Comparison of ENCODE assay signal across 23 cellular contexts in the genomic region with DNA sequence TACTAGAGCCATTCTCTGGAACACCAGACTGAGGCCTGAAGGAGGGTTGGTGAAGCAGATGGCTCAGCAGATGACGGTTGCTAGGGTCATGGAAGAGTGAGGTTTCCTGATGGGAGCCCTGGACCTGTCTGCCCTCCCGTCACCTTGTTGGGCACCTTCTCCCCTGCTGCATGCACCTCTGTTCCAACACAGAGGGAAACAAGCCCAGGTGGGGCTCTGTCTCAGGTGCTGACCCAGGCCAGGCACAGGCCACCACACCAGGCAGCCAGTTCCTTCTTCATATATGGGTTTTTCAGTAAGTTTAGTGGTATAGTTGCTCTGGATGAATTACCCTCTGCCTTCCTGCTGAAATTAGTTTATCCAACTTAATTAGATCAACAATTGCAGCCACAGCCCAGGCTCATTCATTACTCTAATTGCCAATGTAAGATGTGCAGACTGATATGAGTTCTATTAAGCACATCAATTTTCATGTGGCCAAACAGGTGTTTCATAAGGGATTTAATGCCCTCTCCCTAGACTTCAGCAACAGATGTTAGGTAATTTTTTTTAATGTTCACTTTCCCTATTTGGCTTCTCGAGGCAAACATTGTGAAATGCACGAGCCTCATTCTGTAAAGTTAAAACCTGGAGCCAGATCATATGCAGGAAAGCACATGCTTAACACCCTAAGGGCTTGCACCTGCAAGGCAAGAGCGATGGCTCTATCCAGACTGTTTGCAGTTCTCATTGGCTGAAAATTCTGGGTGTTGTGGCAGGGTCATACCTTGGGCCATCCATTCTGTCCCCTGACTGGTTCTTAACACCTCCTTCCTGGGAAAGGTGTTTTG.
DNase-seq lines count a peak whose midpoint lies in the region; ATAC-seq and TF ChIP-seq lines count a peak whose summit lies in the region.
"Had no signal": no experiment of that assay in that cellular context is flagged by ENCODE, and none has a peak within 500 bp of the region (broad histone marks: within the 10 kb centered on the region; RNA-seq: fewer than 3 reads in every experiment).

No MANE protein-coding gene starts in this region.

- H3K4me1 Mint-ChIP-seq in nephron, result peaks cover 80% of the 10 kb centered on the region
- no peaks in the 10 kb centered on the region for H3K4me1 Mint-ChIP-seq in effector memory CD8-positive, alpha-beta T cell (ENCODE audit: low read depth in 2 of 2)
- H3K4me1 Mint-ChIP-seq: CD4-positive, alpha-beta memory T cell; naive B cell had no signal

- DNase-seq in NCI-H1092 treated with DMSO at 0.1 percent for 48 hours (lab: John Stamatoyannopoulos, UW) (peak; percentile 18), NCI-H1092 (lab: John Stamatoyannopoulos, UW) (no peak), NCI-H2171 (lab: John Stamatoyannopoulos, UW) (peak; percentile 22), SK-N-DZ (ENCODE audit: low spot score) (peak; percentile 74), OCI-M1 (lab: John Stamatoyannopoulos, UW) (no peak)
- no peak for DNase-seq in effector memory CD8-positive, alpha-beta T cell
- DNase-seq: 8988T; activated CD4-positive, CD25-positive, alpha-beta regulatory T cell treated with anti-CD3 and anti-CD28 coated beads, Interleukin-2, amount 50 U/mL, for 72 hours; activated CD8-positive, alpha-beta memory T cell treated with anti-CD3 and anti-CD28 coated beads for 24 hours; activated gamma-delta T cell treated with Interleukin-2 at 50 U/mL for 16 hours; activated T-cell treated with anti-CD3 and anti-CD28 coated beads, Interleukin-2, amount 50 U/mL, for 1 hour; CD4-positive, alpha-beta memory T cell; DMS153; heart right ventricle; left cardiac atrium; naive B cell; NCI-H2029; nucleus accumbens; Right ventricle myocardium superior; stimulated activated CD8-positive, alpha-beta memory T cell treated with anti-CD3 and anti-CD28 coated beads, Interleukin-4, amount 100 ng/mL, for 48 hours; transverse colon had no signal

- no peak for ATAC-seq in effector memory CD8-positive, alpha-beta T cell (replicated peaks)
- no peak for ATAC-seq in GM21723 (IDR thresholded peaks at IDR 0.05; ENCODE audit: unreplicated experiment)
- ATAC-seq: heart right ventricle, left cardiac atrium had no signal

- no peaks in the 10 kb centered on the region for H3K9me3 Mint-ChIP-seq in nephron
- H3K9me3 Mint-ChIP-seq in effector memory CD8-positive, alpha-beta T cell, result no peaks in the 10 kb centered on the region
- H3K9me3 Mint-ChIP-seq: CD4-positive, alpha-beta memory T cell; naive B cell had no signal

- no peak overlapping the region for H3K4me3 Mint-ChIP-seq in nephron
- no peak overlapping the region for H3K4me3 Mint-ChIP-seq in effector memory CD8-positive, alpha-beta T cell
- H3K4me3 Mint-ChIP-seq: CD4-positive, alpha-beta memory T cell; naive B cell had no signal

- no peak for TF ChIP-seq CTCF in nephron (IDR thresholded peaks at IDR 0.05; ENCODE audit: unreplicated experiment in 3 of 3)

- H3K27ac Mint-ChIP-seq in nephron, result peak overlapping the region; percentile 41 to 97 (median 94)
- no peak overlapping the region for H3K27ac Mint-ChIP-seq in effector memory CD8-positive, alpha-beta T cell
- H3K27ac Mint-ChIP-seq: CD4-positive, alpha-beta memory T cell; naive B cell had no signal

- H3K27me3 Mint-ChIP-seq in nephron (ENCODE audit: low read depth), result peaks cover 8% of the 10 kb centered on the region
- H3K27me3 Mint-ChIP-seq in effector memory CD8-positive, alpha-beta T cell, result peaks cover 44 to 67% of the 10 kb centered on the region in 2 donors

- no peaks in the 10 kb centered on the region for H3K36me3 Mint-ChIP-seq in nephron (ENCODE audit: low read depth)
- no peaks in the 10 kb centered on the region for H3K36me3 Mint-ChIP-seq in effector memory CD8-positive, alpha-beta T cell (ENCODE audit: insufficient read depth)
- H3K36me3 Mint-ChIP-seq: CD4-positive, alpha-beta memory T cell; naive B cell had no signal

Comparison
In these comparisons a context has a peak if more than half of its experiments do, and no peak if none do; other contexts are left out.
1. DNase-seq: peak in NCI-H1092 treated with DMSO at 0.1 percent for 48 hours (single experiment), NCI-H2171 (single experiment) and SK-N-DZ (single experiment); none in NCI-H1092 (single experiment), effector memory CD8-positive, alpha-beta T cell (0 of 3) and OCI-M1 (single experiment).
2. H3K27ac Mint-ChIP-seq: peak in nephron (3 of 3); none in effector memory CD8-positive, alpha-beta T cell (0 of 2).